ENCODE assay signal across 29 cellular contexts in genomic region chr6:129707028-129707427, GRCh38.
"Had no signal": no experiment of that assay in that cellular context is flagged by ENCODE, and none has a peak within 500 bp of the region (broad histone marks: within the 10 kb centered on the region; RNA-seq: fewer than 3 reads in every experiment).

No MANE protein-coding gene starts in this region.

- ATAC-seq: activated CD4-positive, CD25-positive, alpha-beta regulatory T cell treated with anti-CD3 and anti-CD28 coated beads, Interleukin-2, amount 50 U/mL, for 24 hours; heart right ventricle; left lobe of liver; mucosa of descending colon; natural killer cell treated with Interleukin-12 subunit alpha and Interleukin-12 subunit beta and Interleukin-15 and Interleukin-18, amount 100 ng/mL, for 72 hours; stimulated activated naive B cell treated with anti-CD40 and anti-IgM and Interleukin-4, amounts not matched to agents 10 μg/mL and 1 μg/mL and 100 μg/mL, for 72 hours; T-helper 17 cell had no signal

- H3K27me3 ChIP-seq: ascending aorta, esophagus muscularis mucosa, heart right ventricle, sigmoid colon, transverse colon had no signal

- H3K36me3 ChIP-seq: ascending aorta, esophagus muscularis mucosa, sigmoid colon, transverse colon, WERI-Rb-1 had no signal

- H3K9me3 ChIP-seq: ascending aorta, esophagus muscularis mucosa, heart right ventricle, mucosa of descending colon, sigmoid colon, transverse colon had no signal

- H3K4me3 ChIP-seq: lung, mucosa of descending colon had no signal

- DNase-seq: activated CD4-positive, alpha-beta T cell treated with anti-CD3 and anti-CD28 coated beads for 48 hours; activated CD4-positive, alpha-beta T cell treated with anti-CD3 and anti-CD28 coated beads, Interleukin-2, amount 50 U/mL, for 48 hours; activated CD8-positive, alpha-beta memory T cell treated with anti-CD3 and anti-CD28 coated beads, Interleukin-2, amount 50 U/mL, for 4 hours; activated effector memory CD4-positive, alpha-beta T cell treated with anti-CD3 and anti-CD28 coated beads, Interleukin-2, amount 50 U/mL, for 16 hours; activated naive CD4-positive, alpha-beta T cell treated with anti-CD3 and anti-CD28 coated beads, Interleukin-2, amount 10 ng/mL, durations not matched to agents 7 days and 5 days; activated naive CD8-positive, alpha-beta T cell treated with anti-CD3 and anti-CD28 coated beads, Interleukin-2, amount 10 ng/mL, durations not matched to agents 7 days and 5 days; activated T-cell treated with anti-CD3 and anti-CD28 coated beads, Interleukin-2, amount 50 U/mL, for 1 hour; central memory CD4-positive, alpha-beta T cell; endodermal cell; foreskin melanocyte; heart right ventricle; kidney glomerular epithelial cell; mucosa of descending colon; sigmoid colon; stimulated activated CD4-positive, alpha-beta T cell treated with anti-CD3 and anti-CD28 coated beads, Interleukin-1b, Interleukin-23, amount 100 ng/mL, for 48 hours; stimulated activated CD4-positive, alpha-beta T cell treated with anti-CD3 and anti-CD28 coated beads, Interleukin-4, amount 100 ng/mL, for 4 hours; stimulated activated CD8-positive, alpha-beta memory T cell treated with anti-CD3 and anti-CD28 coated beads, Interleukin-4, amount 100 ng/mL, for 48 hours; stimulated activated naive B cell treated with anti-CD40 and anti-IgM and Interleukin-4, amounts not matched to agents 10 μg/mL and 1 μg/mL and 100 μg/mL, for 72 hours; T-helper 17 cell; T1000; transverse colon; WERI-Rb-1 had no signal

- H3K4me2 ChIP-seq: smooth muscle cell had no signal

- H3K27ac ChIP-seq: ascending aorta, esophagus muscularis mucosa, sigmoid colon, WERI-Rb-1 had no signal
